17 cellular contexts compared by ENCODE assay signal in genomic region chr12:52927964-52928363, GRCh38. TPM values are rescaled to one million over a fixed set of nuclear protein-coding genes. Genes with fewer than 3 reads are reported as not detected.
DNase-seq lines count a peak whose midpoint lies in the region; ATAC-seq and TF ChIP-seq lines count a peak whose summit lies in the region.
"Had no signal": no experiment of that assay in that cellular context is flagged by ENCODE, and none has a peak within 500 bp of the region (broad histone marks: within the 10 kb centered on the region; RNA-seq: fewer than 3 reads in every experiment).

No MANE protein-coding gene starts in this region.

- H3K4me2 ChIP-seq in IMR-90 (ENCODE audit: low read depth, low read length) (no peak overlapping the region), neuronal stem cell (ENCODE audit: insufficient read depth, low read length, poor library complexity, severe bottlenecking) (no peak overlapping the region)

- H3K36me3 Mint-ChIP-seq in endodermal cell (ENCODE audit: low read depth) = no peaks in the 10 kb centered on the region
- H3K36me3 Mint-ChIP-seq: CD8-positive, alpha-beta memory T cell; naive thymus-derived CD4-positive, alpha-beta T cell had no signal

- H3K4me3 ChIP-seq in ACC112 (ENCODE audit: low read depth, low read length) (no peak overlapping the region), IMR-90 (ENCODE audit: insufficient read depth, low read depth, low read length) (no peak overlapping the region), endodermal cell (ENCODE audit: low read length) (no peak overlapping the region), neuronal stem cell (ENCODE audit: low read length in 2 of 2) (no peak overlapping the region)
- H3K4me3 ChIP-seq: ascending aorta, gastroesophageal sphincter, right atrium auricular region had no signal

- H2AK5ac ChIP-seq in IMR-90 (ENCODE audit: low read depth, low read length) (peak overlapping the region; percentile 74; the same call in 1 of the 2 replicates), neuronal stem cell (ENCODE audit: low read depth, low read length) (peak overlapping the region; percentile 2)

- H3K4ac ChIP-seq in IMR-90 (ENCODE audit: low read depth, low read length) (peak overlapping the region; percentile 99; the same call in 1 of the 2 replicates), neuronal stem cell (ENCODE audit: low read length) (no peak overlapping the region)

- H3K9me3 Mint-ChIP-seq in endodermal cell = no peaks in the 10 kb centered on the region
- H3K9me3 Mint-ChIP-seq: CD8-positive, alpha-beta memory T cell; naive thymus-derived CD4-positive, alpha-beta T cell; stimulated activated naive CD8-positive, alpha-beta T cell treated with anti-CD3 and anti-CD28 coated beads, Interleukin-15, amount 100 ng/mL, for 72 hours had no signal

- no peak overlapping the region for H3K4me3 Mint-ChIP-seq in endodermal cell
- H3K4me3 Mint-ChIP-seq: naive thymus-derived CD4-positive, alpha-beta T cell; stimulated activated naive CD8-positive, alpha-beta T cell treated with anti-CD3 and anti-CD28 coated beads, Interleukin-15, amount 100 ng/mL, for 72 hours had no signal

- WGBS in IMR-90 (ENCODE audit: extremely low coverage in 2 of 2, insufficient read length in 1 of 2), 2 experiments = no CpG with 5 or more reads among the region's 4 CpGs
- WGBS in endodermal cell (ENCODE audit: insufficient coverage in 1 of 2, insufficient read length in 1 of 2), 2 experiments = 94 to 95% methylated on average over 4 of the region's 4 CpGs
- WGBS in neuronal stem cell (ENCODE audit: extremely low coverage in 2 of 2, insufficient read length in 2 of 2, insufficient replicate concordance in 1 of 2), 2 donors = no CpG with 5 or more reads among the region's 4 CpGs

- H3K18ac ChIP-seq in IMR-90 (ENCODE audit: low read depth, low read length) (no peak overlapping the region), neuronal stem cell (ENCODE audit: low read length) (no peak overlapping the region)

- no peak overlapping the region; the same call in 1 of the 2 replicates for H4K5ac ChIP-seq in IMR-90 (ENCODE audit: low read depth, low read length)

- DNase-seq in IMR-90 (no peak), endodermal cell (no peak), neuronal stem cell (ENCODE audit: low spot score) (no peak), activated gamma-delta T cell (lab: John Stamatoyannopoulos, UW) (no peak)
- DNase-seq in activated CD4-positive, alpha-beta T cell treated with anti-CD3 and anti-CD28 coated beads for 48 hours = no peak
- DNase-seq: CD8-positive, alpha-beta memory T cell; naive thymus-derived CD4-positive, alpha-beta T cell; NCI-H2081; stimulated activated naive CD8-positive, alpha-beta T cell treated with anti-CD3 and anti-CD28 coated beads, Interleukin-15, amount 100 ng/mL, for 72 hours; T-helper 9 cell had no signal

- H3K27ac ChIP-seq in ACC112 (ENCODE audit: low read depth, low read length) (peak overlapping the region; percentile 97), IMR-90 (ENCODE audit: insufficient read depth, low read length) (no peak overlapping the region), endodermal cell (ENCODE audit: low read depth, low read length) (no peak overlapping the region), neuronal stem cell (replicated peaks; ENCODE audit: low read length) (no peak overlapping the region)
- H3K27ac ChIP-seq: ascending aorta, epithelial cell of prostate had no signal

- H2AK9ac ChIP-seq in IMR-90 (replicated peaks; ENCODE audit: low read depth, low read length, poor library complexity) = peak overlapping the region; percentile 26

- H2BK15ac ChIP-seq in IMR-90 (ENCODE audit: low read depth, low read length) (peak overlapping the region; percentile 33; the same call in 1 of the 3 replicates), neuronal stem cell (ENCODE audit: low read length) (no peak overlapping the region)

- ATAC-seq in IMR-90 (ENCODE audit: low read depth) (no peak), HG03159 (IDR thresholded peaks at IDR 0.05; ENCODE audit: unreplicated experiment) (no peak), HG03039 (IDR thresholded peaks at IDR 0.05; ENCODE audit: unreplicated experiment) (no peak)
- ATAC-seq: naive thymus-derived CD4-positive, alpha-beta T cell; stimulated activated naive CD8-positive, alpha-beta T cell treated with anti-CD3 and anti-CD28 coated beads, Interleukin-15, amount 100 ng/mL, for 72 hours had no signal

- H3K56ac ChIP-seq in IMR-90 (ENCODE audit: extremely low read depth, insufficient read depth, low read length) = no peak overlapping the region

- POLR2A ChIA-PET in IMR-90 (lab: Charles Lee; ENCODE audit: unreplicated experiment) = no interaction called here

- TF ChIP-seq CTCF in IMR-90 (conservative IDR thresholded peaks at IDR 0.05; ENCODE audit: low read depth, low read length) (no peak), endodermal cell (conservative IDR thresholded peaks at IDR 0.05) (no peak)

- H3K9me3 ChIP-seq in IMR-90 (ENCODE audit: control insufficient read depth, insufficient read depth, low read length) = no peaks in the 10 kb centered on the region
- H3K9me3 ChIP-seq in endodermal cell (ENCODE audit: control insufficient read depth, low read length) = no peaks in the 10 kb centered on the region
- no peaks in the 10 kb centered on the region for H3K9me3 ChIP-seq in neuronal stem cell (replicated peaks in 1 of 2; ENCODE audit: control insufficient read depth in 2 of 2, insufficient read depth in 1 of 2, low read depth in 1 of 2, low read length in 2 of 2)
- H3K9me3 ChIP-seq: ascending aorta, gastroesophageal sphincter, right atrium auricular region had no signal

- H2AFZ ChIP-seq in ACC112 (ENCODE audit: low read length, unreplicated experiment) (no peak overlapping the region), IMR-90 (replicated peaks; ENCODE audit: low read length, poor library complexity) (no peak overlapping the region), neuronal stem cell (ENCODE audit: low read length) (no peak overlapping the region)

- H3K9ac ChIP-seq in IMR-90 (ENCODE audit: low read depth, low read length) = no peak overlapping the region
- no peak overlapping the region for H3K9ac ChIP-seq in endodermal cell (ENCODE audit: extremely low read depth, low read length, poor library complexity, severe bottlenecking)
- no peak overlapping the region for H3K9ac ChIP-seq in neuronal stem cell (ENCODE audit: low read depth, low read length, poor library complexity)

- no peaks in the 10 kb centered on the region for H4K20me1 ChIP-seq in IMR-90 (ENCODE audit: insufficient read depth, low read length)

- H4K8ac ChIP-seq in IMR-90 (ENCODE audit: low read depth in 2 of 2, low read length in 2 of 2) (peak overlapping the region; percentile 37 to 39; a peak in 2 of 4 replicates), neuronal stem cell (ENCODE audit: low read depth, low read length) (no peak overlapping the region)

- intact Hi-C loops in IMR-90 (cut with micrococcal nuclease) = no loop called here

- peak overlapping the region; percentile 9 for H3K23ac ChIP-seq in IMR-90 (ENCODE audit: low read depth, low read length)
- no peak overlapping the region for H3K23ac ChIP-seq in neuronal stem cell (ENCODE audit: low read depth, low read length, poor library complexity)

- H3K4me1 Mint-ChIP-seq in endodermal cell = peaks cover 50% of the 10 kb centered on the region
- H3K4me1 Mint-ChIP-seq: CD8-positive, alpha-beta memory T cell had no signal

- dilution Hi-C loops in IMR-90 (cut with HindIII; ENCODE audit: low sequenced_read_pairs, unreplicated experiment) = no loop called here

- in situ Hi-C loops in IMR-90 (cut with MboI; ENCODE audit: low sequenced_read_pairs) = no loop called here

- H3K27me3 ChIP-seq in ACC112 (ENCODE audit: insufficient read depth, low read length) (no peaks in the 10 kb centered on the region), IMR-90 (ENCODE audit: control insufficient read depth, insufficient read depth, low read length) (no peaks in the 10 kb centered on the region), endodermal cell (ENCODE audit: control insufficient read depth, insufficient read depth, low read length, poor library complexity, severe bottlenecking) (no peaks in the 10 kb centered on the region), neuronal stem cell (ENCODE audit: control insufficient read depth in 3 of 3, insufficient read depth in 3 of 3, low read depth in 1 of 3, low read length in 3 of 3) (no peaks in the 10 kb centered on the region)
- H3K27me3 ChIP-seq: ascending aorta, gastroesophageal sphincter, right atrium auricular region had no signal

- TF ChIP-seq RAD21 in IMR-90 (IDR thresholded peaks at IDR 0.05; ENCODE audit: low read length) = no peak

- H3K79me1 ChIP-seq in IMR-90 (ENCODE audit: low read depth in 1 of 2, low read length in 2 of 2) (peaks cover 0 to 16% of the 10 kb centered on the region in 2 experiments; a peak in 2 of 4 replicates), neuronal stem cell (ENCODE audit: low read depth, low read length) (no peaks in the 10 kb centered on the region)

- peaks cover 36% of the 10 kb centered on the region for H3K9me1 ChIP-seq in IMR-90 (ENCODE audit: insufficient read depth, low read length)

- TF ChIP-seq POLR2A in IMR-90 (IDR thresholded peaks at IDR 0.05; ENCODE audit: low read depth, low read length) = no peak

- peak overlapping the region; percentile 22; the same call in 1 of the 2 replicates for H2BK20ac ChIP-seq in IMR-90 (ENCODE audit: low read depth, low read length)

- CTCF ChIA-PET in IMR-90 (lab: Yijun Ruan, JAX) = no interaction called here

- no peaks in the 10 kb centered on the region for H3K27me3 Mint-ChIP-seq in endodermal cell (ENCODE audit: insufficient read depth)

- H2BK12ac ChIP-seq in neuronal stem cell (ENCODE audit: low read length) = no peak overlapping the region

- peak overlapping the region; percentile 25 for H4K91ac ChIP-seq in IMR-90 (ENCODE audit: insufficient read depth, low read depth, low read length)
- no peak overlapping the region for H4K91ac ChIP-seq in neuronal stem cell (ENCODE audit: low read depth, low read length, poor library complexity)

- H3K14ac ChIP-seq in IMR-90 (replicated peaks; ENCODE audit: low read depth, low read length) = peak overlapping the region; percentile 37
- H3K14ac ChIP-seq in neuronal stem cell (ENCODE audit: low read length) = no peak overlapping the region

- no peak overlapping the region for H2BK5ac ChIP-seq in IMR-90 (ENCODE audit: low read depth, low read length, poor library complexity, severe bottlenecking)
- H2BK5ac ChIP-seq in neuronal stem cell (ENCODE audit: low read length) = no peak overlapping the region

- peak overlapping the region; percentile 80 for H3K27ac Mint-ChIP-seq in endodermal cell
- H3K27ac Mint-ChIP-seq: CD8-positive, alpha-beta memory T cell; naive thymus-derived CD4-positive, alpha-beta T cell; stimulated activated naive CD8-positive, alpha-beta T cell treated with anti-CD3 and anti-CD28 coated beads, Interleukin-15, amount 100 ng/mL, for 72 hours had no signal

- no TSS peak for BruUV-seq in IMR-90 (replicated peaks; lab: Mats Ljungman, UMichigan)

- H2BK120ac ChIP-seq in IMR-90 (ENCODE audit: low read depth, low read length) (peak overlapping the region; percentile 63; the same call in 1 of the 2 replicates), neuronal stem cell (ENCODE audit: low read depth, low read length) (no peak overlapping the region)

- H3K36me3 ChIP-seq in ACC112 (ENCODE audit: insufficient read depth, low read length) = no peaks in the 10 kb centered on the region
- no peaks in the 10 kb centered on the region for H3K36me3 ChIP-seq in IMR-90 (ENCODE audit: control insufficient read depth, insufficient read depth, low read length)
- H3K36me3 ChIP-seq in endodermal cell (ENCODE audit: control insufficient read depth, insufficient read depth, low read length) = no peaks in the 10 kb centered on the region
- H3K36me3 ChIP-seq in neuronal stem cell (replicated peaks in 1 of 2; ENCODE audit: control insufficient read depth in 2 of 2, insufficient read depth in 2 of 2, low read length in 2 of 2) = no peaks in the 10 kb centered on the region
- H3K36me3 ChIP-seq: ascending aorta, gastroesophageal sphincter, right atrium auricular region had no signal

- H3K4me1 ChIP-seq in ACC112 (ENCODE audit: control insufficient read depth, insufficient read depth, low read length, unreplicated experiment) (peaks cover 39% of the 10 kb centered on the region), IMR-90 (ENCODE audit: control insufficient read depth, insufficient read depth, low read length) (peaks cover 27% of the 10 kb centered on the region), endodermal cell (ENCODE audit: control insufficient read depth, insufficient read depth, low read length) (peaks cover 32% of the 10 kb centered on the region), neuronal stem cell (ENCODE audit: control insufficient read depth in 2 of 2, insufficient read depth in 1 of 2, low read depth in 1 of 2, low read length in 2 of 2) (peaks cover 5 to 28% of the 10 kb centered on the region in 2 donors)
- H3K4me1 ChIP-seq: ascending aorta had no signal

- no peaks in the 10 kb centered on the region for H3K79me2 ChIP-seq in ACC112 (ENCODE audit: control insufficient read depth, insufficient read depth, low read length, unreplicated experiment)

RNA-seq across cellular contexts. Expression of gene KRT18, which starts 21.0 kb away (rescaled TPM):
- total RNA-seq in IMR-90 (2012; rRNA removed) (465 and 488 TPM in 2 replicates), endodermal cell (1,000 to 10,000 TPM in 1 of 2 donors, 100 to 1,000 TPM in 1; 858 to 1,019 TPM)
- 272 and 287 TPM in 2 replicates for polyA plus RNA-seq in IMR-90 (2012; rRNA removed)
- 215 and 331 TPM in 2 replicates for polyA plus RNA-seq in IMR-90 (2012; cell fraction: cytosol; rRNA removed)
- 179 and 252 TPM in 2 replicates for polyA plus RNA-seq in IMR-90 (2012; cell fraction: nucleus; rRNA removed; ENCODE audit: low replicate concordance)
- 283 TPM for polyA plus RNA-seq in endodermal cell (2013, experiment 1 of 2)
- 352 TPM for polyA plus RNA-seq in endodermal cell (2013, experiment 2 of 2)
- 80.9 TPM for polyA plus RNA-seq in neuronal stem cell (2013, experiment 1 of 2)
- 82.5 TPM for polyA plus RNA-seq in neuronal stem cell (2013, experiment 2 of 2)

RNA-seq across cellular contexts. Expression of gene KRT8, which starts 23.1 kb away (rescaled TPM):
- total RNA-seq in IMR-90 (2012; rRNA removed) (10.9 and 14.2 TPM in 2 replicates), endodermal cell (1,000 to 10,000 TPM; 1,663 to 1,920 TPM)
- polyA plus RNA-seq in IMR-90 (2012; rRNA removed) = 38.6 and 39.3 TPM in 2 replicates
- 30.9 and 49.3 TPM in 2 replicates for polyA plus RNA-seq in IMR-90 (2012; cell fraction: cytosol; rRNA removed)
- polyA plus RNA-seq in IMR-90 (2012; cell fraction: nucleus; rRNA removed; ENCODE audit: low replicate concordance) = 26.9 and 31.3 TPM in 2 replicates
- 445 TPM for polyA plus RNA-seq in endodermal cell (2013, experiment 1 of 2)
- polyA plus RNA-seq in endodermal cell (2013, experiment 2 of 2) = 561 TPM
- polyA plus RNA-seq in neuronal stem cell (2013, experiment 1 of 2) = 179 TPM
- 174 TPM for polyA plus RNA-seq in neuronal stem cell (2013, experiment 2 of 2)

Comparison
In these comparisons a context has a peak if more than half of its experiments do, and no peak if none do; other contexts are left out.
1. RNA of gene KRT8, which starts 23.1 kb away (total RNA-seq): 1,663 to 1,920 TPM in endodermal cell; 10.9 to 14.2 TPM in IMR-90; every median in the first group is over 100 times any median in the second.